30 cellular contexts compared by ENCODE assay signal in the genomic region with DNA sequence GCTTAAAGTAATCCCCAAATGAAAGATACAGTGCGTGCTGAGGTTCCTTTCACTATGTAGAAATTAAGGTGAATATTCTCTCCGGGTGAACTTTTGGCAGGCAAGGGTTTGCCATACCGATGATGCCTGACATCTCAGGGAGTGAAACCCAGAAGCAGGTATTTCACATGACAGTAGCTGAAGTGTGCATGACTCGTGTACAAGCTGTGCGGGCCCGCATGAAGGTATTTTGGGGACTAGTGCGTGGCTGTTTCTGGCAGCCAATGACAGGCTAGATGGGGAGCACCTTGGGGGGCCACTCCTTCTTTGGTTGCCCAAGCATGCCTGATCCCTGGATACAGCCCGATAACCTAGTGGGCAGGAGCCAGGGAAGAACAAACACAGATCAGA.
"Had no signal": no experiment of that assay in that cellular context is flagged by ENCODE, and none has a peak within 500 bp of the region (broad histone marks: within the 10 kb centered on the region; RNA-seq: fewer than 3 reads in every experiment).

No MANE protein-coding gene starts in this region.

- ATAC-seq: activated CD4-positive, alpha-beta T cell treated with anti-CD3 and anti-CD28 coated beads for 36 hours; activated CD8-positive, alpha-beta memory T cell treated with anti-CD3 and anti-CD28 coated beads, Interleukin-2, amount 10 ng/mL, durations not matched to agents 7 days and 5 days; activated CD8-positive, alpha-beta T cell treated with anti-CD3 and anti-CD28 coated beads, Interleukin-2, amount 10 ng/mL, durations not matched to agents 7 days and 5 days; activated naive CD8-positive, alpha-beta T cell treated with anti-CD3 and anti-CD28 coated beads, Interleukin-2, amount 50 U/mL, for 24 hours; body of pancreas; esophagus mucosa; gastrocnemius medialis had no signal

- H3K27me3 ChIP-seq: adrenal gland, body of pancreas, colonic mucosa, gastrocnemius medialis had no signal

- H3K9me3 Mint-ChIP-seq: activated CD4-positive, alpha-beta memory T cell treated with anti-CD3 and anti-CD28 coated beads for 36 hours; activated naive CD4-positive, alpha-beta T cell treated with anti-CD3 and anti-CD28 coated beads for 36 hours; activated naive CD4-positive, alpha-beta T cell treated with anti-CD3 and anti-CD28 coated beads, Interleukin-2, amount 50 U/mL, for 24 hours; activated naive CD8-positive, alpha-beta T cell treated with anti-CD3 and anti-CD28 coated beads for 36 hours; activated naive CD8-positive, alpha-beta T cell treated with anti-CD3 and anti-CD28 coated beads, Interleukin-2, amount 50 U/mL, for 24 hours; activated T-helper 1 cell treated with anti-CD3 and anti-CD28 coated beads, Interleukin-12 subunit alpha, Interleukin-12 subunit beta, Interleukin-2, Interleukin-4 antibody, amounts not matched to agents 30 ng/mL and 10 ng/mL and 1 ng/mL, durations not matched to agents 14 hours and 24 hours and 36 hours; activated T-helper 2 cell treated with anti-CD3 and anti-CD28 coated beads, Interferon-gamma antibody, Interleukin-2, Interleukin-4, amounts not matched to agents 10 μg/mL and 5 μg/mL and 100 μg/mL, durations not matched to agents 14 hours and 24 hours and 36 hours had no signal

- H3K36me3 ChIP-seq: adrenal gland, colonic mucosa, gastrocnemius medialis had no signal

- H3K4me3 Mint-ChIP-seq: activated CD4-positive, alpha-beta memory T cell treated with anti-CD3 and anti-CD28 coated beads for 36 hours; activated CD4-positive, alpha-beta T cell treated with anti-CD3 and anti-CD28 coated beads for 36 hours; activated CD4-positive, alpha-beta T cell treated with anti-CD3 and anti-CD28 coated beads, Interleukin-2, amount 10 ng/mL, durations not matched to agents 24 days and 14 days; activated CD8-positive, alpha-beta memory T cell treated with anti-CD3 and anti-CD28 coated beads, Interleukin-2, amount 10 ng/mL, durations not matched to agents 7 days and 5 days; activated CD8-positive, alpha-beta T cell treated with anti-CD3 and anti-CD28 coated beads, Interleukin-2, amount 10 ng/mL, durations not matched to agents 7 days and 5 days; activated naive CD4-positive, alpha-beta T cell treated with anti-CD3 and anti-CD28 coated beads for 36 hours; activated naive CD4-positive, alpha-beta T cell treated with anti-CD3 and anti-CD28 coated beads, Interleukin-2, amount 50 U/mL, for 24 hours; activated naive CD8-positive, alpha-beta T cell treated with anti-CD3 and anti-CD28 coated beads for 36 hours; activated naive CD8-positive, alpha-beta T cell treated with anti-CD3 and anti-CD28 coated beads, Interleukin-2, amount 50 U/mL, for 24 hours; activated T-helper 1 cell treated with anti-CD3 and anti-CD28 coated beads, Interleukin-12 subunit alpha, Interleukin-12 subunit beta, Interleukin-2, Interleukin-4 antibody, amounts not matched to agents 30 ng/mL and 10 ng/mL and 1 ng/mL, durations not matched to agents 14 hours and 24 hours and 36 hours had no signal

- DNase-seq: activated CD4-positive, alpha-beta memory T cell treated with anti-CD3 and anti-CD28 coated beads for 36 hours; activated CD4-positive, alpha-beta T cell treated with anti-CD3 and anti-CD28 coated beads for 36 hours; activated CD4-positive, alpha-beta T cell treated with anti-CD3 and anti-CD28 coated beads, Interleukin-2, amount 10 ng/mL, durations not matched to agents 24 days and 14 days; activated CD4-positive, CD25-positive, alpha-beta regulatory T cell; activated CD4-positive, CD25-positive, alpha-beta regulatory T cell treated with anti-CD3 and anti-CD28 coated beads, Interleukin-2, amount 50 U/mL, for 72 hours; activated CD8-positive, alpha-beta memory T cell treated with anti-CD3 and anti-CD28 coated beads, Interleukin-2, amount 10 ng/mL, durations not matched to agents 7 days and 5 days; activated CD8-positive, alpha-beta memory T cell treated with anti-CD3 and anti-CD28 coated beads, Interleukin-2, amount 50 U/mL, for 4 hours; activated CD8-positive, alpha-beta T cell treated with anti-CD3 and anti-CD28 coated beads, Interleukin-2, amount 10 ng/mL, durations not matched to agents 7 days and 5 days; activated effector memory CD4-positive, alpha-beta T cell treated with anti-CD3 and anti-CD28 coated beads, Interleukin-2, amount 50 U/mL, for 16 hours; activated naive CD4-positive, alpha-beta T cell treated with anti-CD3 and anti-CD28 coated beads for 36 hours; activated naive CD8-positive, alpha-beta T cell treated with anti-CD3 and anti-CD28 coated beads for 36 hours; activated naive CD8-positive, alpha-beta T cell treated with anti-CD3 and anti-CD28 coated beads, Interleukin-2, amount 50 U/mL, for 24 hours; activated T-cell treated with anti-CD3 and anti-CD28 coated beads, Interleukin-2, amount 50 U/mL, for 1 hour; activated T-cell treated with anti-CD3 and anti-CD28 coated beads, Interleukin-2, amount 50 U/mL, for 48 hours; adrenal gland; amygdala; aorta; body of pancreas; caudate nucleus; cerebellar nuclear complex; colonic mucosa; effector CD8-positive, alpha-beta T cell; foreskin fibroblast; gastrocnemius medialis; glutamatergic neuron; T-helper 2 cell had no signal

- H3K36me3 Mint-ChIP-seq: activated CD4-positive, alpha-beta memory T cell treated with anti-CD3 and anti-CD28 coated beads for 36 hours; activated naive CD8-positive, alpha-beta T cell treated with anti-CD3 and anti-CD28 coated beads for 36 hours had no signal

- H3K27me3 Mint-ChIP-seq: activated CD4-positive, alpha-beta memory T cell treated with anti-CD3 and anti-CD28 coated beads for 36 hours; activated CD4-positive, alpha-beta T cell treated with anti-CD3 and anti-CD28 coated beads for 36 hours; activated CD8-positive, alpha-beta memory T cell treated with anti-CD3 and anti-CD28 coated beads, Interleukin-2, amount 10 ng/mL, durations not matched to agents 7 days and 5 days; activated naive CD4-positive, alpha-beta T cell treated with anti-CD3 and anti-CD28 coated beads, Interleukin-2, amount 50 U/mL, for 24 hours; activated naive CD8-positive, alpha-beta T cell treated with anti-CD3 and anti-CD28 coated beads for 36 hours; activated naive CD8-positive, alpha-beta T cell treated with anti-CD3 and anti-CD28 coated beads, Interleukin-2, amount 50 U/mL, for 24 hours had no signal

- H3K27ac ChIP-seq: adrenal gland, body of pancreas, colonic mucosa, gastrocnemius medialis had no signal

- H3K4me1 ChIP-seq: adrenal gland, body of pancreas, colonic mucosa, gastrocnemius medialis had no signal

- H3K27ac Mint-ChIP-seq: activated CD4-positive, alpha-beta memory T cell treated with anti-CD3 and anti-CD28 coated beads for 36 hours; activated CD4-positive, alpha-beta T cell treated with anti-CD3 and anti-CD28 coated beads for 36 hours; activated CD4-positive, alpha-beta T cell treated with anti-CD3 and anti-CD28 coated beads, Interleukin-2, amount 10 ng/mL, durations not matched to agents 24 days and 14 days; activated CD8-positive, alpha-beta memory T cell treated with anti-CD3 and anti-CD28 coated beads, Interleukin-2, amount 10 ng/mL, durations not matched to agents 7 days and 5 days; activated CD8-positive, alpha-beta T cell treated with anti-CD3 and anti-CD28 coated beads, Interleukin-2, amount 10 ng/mL, durations not matched to agents 7 days and 5 days; activated naive CD4-positive, alpha-beta T cell treated with anti-CD3 and anti-CD28 coated beads for 36 hours; activated naive CD4-positive, alpha-beta T cell treated with anti-CD3 and anti-CD28 coated beads, Interleukin-2, amount 50 U/mL, for 24 hours; activated naive CD8-positive, alpha-beta T cell treated with anti-CD3 and anti-CD28 coated beads for 36 hours; activated naive CD8-positive, alpha-beta T cell treated with anti-CD3 and anti-CD28 coated beads, Interleukin-2, amount 50 U/mL, for 24 hours; activated T-helper 1 cell treated with anti-CD3 and anti-CD28 coated beads, Interleukin-12 subunit alpha, Interleukin-12 subunit beta, Interleukin-2, Interleukin-4 antibody, amounts not matched to agents 30 ng/mL and 10 ng/mL and 1 ng/mL, durations not matched to agents 14 hours and 24 hours and 36 hours; activated T-helper 2 cell treated with anti-CD3 and anti-CD28 coated beads, Interferon-gamma antibody, Interleukin-2, Interleukin-4, amounts not matched to agents 10 μg/mL and 5 μg/mL and 100 μg/mL, durations not matched to agents 14 hours and 24 hours and 36 hours had no signal

- H3K4me3 ChIP-seq: adrenal gland, body of pancreas, colonic mucosa, gastrocnemius medialis had no signal

- H3K9me3 ChIP-seq: adrenal gland, body of pancreas, colonic mucosa, gastrocnemius medialis had no signal
